ENCODE assay signal across 13 cellular contexts in genomic region chr2:109690457-109690821, GRCh38.
DNase-seq lines count a peak whose midpoint lies in the region; ATAC-seq and TF ChIP-seq lines count a peak whose summit lies in the region.
"Had no signal": no experiment of that assay in that cellular context is flagged by ENCODE, and none has a peak within 500 bp of the region (broad histone marks: within the 10 kb centered on the region; RNA-seq: fewer than 3 reads in every experiment).

No MANE protein-coding gene starts in this region.

- no peaks in the 10 kb centered on the region for H3K9me3 Mint-ChIP-seq in GM23338

- H3K27ac Mint-ChIP-seq in GM23338: no peak overlapping the region

- H3K27ac ChIP-seq in GM23338 (ENCODE audit: low read depth) (no peak overlapping the region), esophagus squamous epithelium (peak overlapping the region; percentile 80 to 94 (median 90)), muscle layer of duodenum (ENCODE audit: low read length) (peak overlapping the region; percentile 40), stomach (peak overlapping the region; percentile 67 to 90 (median 84))

- no peaks in the 10 kb centered on the region for H3K9me2 ChIP-seq in GM23338 (ENCODE audit: insufficient read depth)

- no peak for TF ChIP-seq CTCF in GM23338 (conservative IDR thresholded peaks at IDR 0.05; ENCODE audit: low read depth in 2 of 2)
- TF ChIP-seq CTCF in esophagus squamous epithelium (IDR thresholded peaks at IDR 0.05): no peak
- no peak for TF ChIP-seq CTCF in stomach (IDR thresholded peaks at IDR 0.05)

- no peaks in the 10 kb centered on the region for H4K20me1 ChIP-seq in GM23338 (replicated peaks; ENCODE audit: insufficient read depth)

- H3K4me3 ChIP-seq in GM23338: no peak overlapping the region
- H3K4me3 ChIP-seq in esophagus squamous epithelium: no peak overlapping the region
- no peak overlapping the region for H3K4me3 ChIP-seq in muscle layer of duodenum (ENCODE audit: low read depth in 1 of 2, low read length in 2 of 2)
- no peak overlapping the region for H3K4me3 ChIP-seq in stomach

- H3K4me1 ChIP-seq in GM23338 (ENCODE audit: insufficient read depth): no peaks in the 10 kb centered on the region
- peaks cover 32 to 69% (median 52%) of the 10 kb centered on the region in 3 donors for H3K4me1 ChIP-seq in esophagus squamous epithelium
- peaks cover 19 to 64% of the 10 kb centered on the region in 2 donors for H3K4me1 ChIP-seq in muscle layer of duodenum (ENCODE audit: control insufficient read depth in 1 of 2, insufficient read depth in 2 of 2, low read length in 2 of 2)
- peaks cover 18 to 73% (median 43%) of the 10 kb centered on the region in 4 donors for H3K4me1 ChIP-seq in stomach

- WGBS in esophagus squamous epithelium, 2 donors: 53 to 60% methylated on average over 4 to 6 of the region's 6 CpGs
- WGBS in stomach, 5 donors: 37 to 60% (median 46%) methylated on average over 6 of the region's 6 CpGs

- H3K9me3 ChIP-seq in esophagus squamous epithelium: no peaks in the 10 kb centered on the region
- no peaks in the 10 kb centered on the region for H3K9me3 ChIP-seq in muscle layer of duodenum (ENCODE audit: control insufficient read depth in 1 of 2, low read length in 2 of 2)
- H3K9me3 ChIP-seq in stomach: no peaks in the 10 kb centered on the region

- TF ChIP-seq EP300 in stomach (IDR thresholded peaks at IDR 0.05): no peak

- H3K27me3 ChIP-seq in GM23338 (ENCODE audit: insufficient read depth) (no peaks in the 10 kb centered on the region), esophagus squamous epithelium (no peaks in the 10 kb centered on the region), muscle layer of duodenum (ENCODE audit: low read depth, low read length) (no peaks in the 10 kb centered on the region), stomach (no peaks in the 10 kb centered on the region)

- H3K4me1 Mint-ChIP-seq in GM23338: peaks cover 16% of the 10 kb centered on the region; the same call in 2 of the 3 replicates

- 0 out of 2 replicates have a peak overlapping the region, but pooled peaks have one; percentile 6 for H2AFZ ChIP-seq in GM23338

- H3K4me3 Mint-ChIP-seq in GM23338: no peak overlapping the region

- H3K79me2 ChIP-seq in GM23338 (replicated peaks; ENCODE audit: insufficient read depth): no peaks in the 10 kb centered on the region

- H3F3A ChIP-seq in GM23338 (replicated peaks; ENCODE audit: low read depth): no peaks in the 10 kb centered on the region

- intact Hi-C loops in esophagus squamous epithelium (cut with DNase I) (no loop called here), stomach (cut with DNase I; ENCODE audit: low total_unique reads) (no loop called here)

- DNase-seq in GM23338 (ENCODE audit: low spot score) (no peak), esophagus squamous epithelium (lab: John Stamatoyannopoulos, UW) (no peak), stomach (no peak)
- DNase-seq: activated CD4-positive, alpha-beta T cell treated with anti-CD3 and anti-CD28 coated beads, Interleukin-2, amount 50 U/mL, for 4 hours; mammary epithelial cell; NCI-H187; NCI-H524 treated with DMSO at 0.1 percent for 48 hours; OCI-M1 had no signal

- H3K36me3 ChIP-seq in GM23338 (ENCODE audit: insufficient read depth): no peaks in the 10 kb centered on the region
- no peaks in the 10 kb centered on the region for H3K36me3 ChIP-seq in esophagus squamous epithelium
- H3K36me3 ChIP-seq in muscle layer of duodenum (ENCODE audit: control insufficient read depth in 1 of 2, insufficient read depth in 2 of 2, low read length in 2 of 2): no peaks in the 10 kb centered on the region
- H3K36me3 ChIP-seq in stomach: no peaks in the 10 kb centered on the region

- ATAC-seq in GM23338 (no peak), HG03521 (IDR thresholded peaks at IDR 0.05; ENCODE audit: unreplicated experiment) (no peak), HG03097 (IDR thresholded peaks at IDR 0.05; ENCODE audit: low FRiP score, unreplicated experiment) (no peak), SK-N-SH treated with all-trans-retinoic acid at 6 μM for 48 hours (no peak), HG02938 (IDR thresholded peaks at IDR 0.05; ENCODE audit: unreplicated experiment) (no peak)

- no peak for TF ChIP-seq POLR2A in esophagus squamous epithelium (IDR thresholded peaks at IDR 0.05)
- TF ChIP-seq POLR2A in stomach (IDR thresholded peaks at IDR 0.05): no peak

- H3K4me2 ChIP-seq in GM23338: no peak overlapping the region

- H3K36me3 Mint-ChIP-seq in GM23338 (ENCODE audit: low read depth): no peaks in the 10 kb centered on the region

- H3K27me3 Mint-ChIP-seq in GM23338 (ENCODE audit: insufficient read depth, low read depth, poor library complexity): peaks cover 9% of the 10 kb centered on the region

TF ChIP-seq in GM23338, 12 proteins besides CTCF, POLR2A, EP300 and RAD21 (continues in another document):
- TF ChIP-seq POLR2AphosphoS5 (IDR thresholded peaks at IDR 0.05; ENCODE audit: low read depth): no peak
- no peak for TF ChIP-seq ETS1 (IDR thresholded peaks at IDR 0.05)
- TF ChIP-seq REST (IDR thresholded peaks at IDR 0.05; ENCODE audit: unreplicated experiment): no peak
- TF ChIP-seq CREB1 (CRISPR knock-in tag; IDR thresholded peaks at IDR 0.05; ENCODE audit: low read depth): no peak

TF ChIP-seq in SK-N-SH treated with all-trans-retinoic acid at 6 μM for 48 hours, 23 proteins besides CTCF, POLR2A, EP300 and RAD21 (continues in another document):
- TF ChIP-seq RARB (CRISPR knock-in tag; IDR thresholded peaks at IDR 0.05): no peak
- no peak for TF ChIP-seq TSHZ2 (CRISPR knock-in tag; IDR thresholded peaks at IDR 0.05)
- no peak for TF ChIP-seq SNAI2 (CRISPR knock-in tag; IDR thresholded peaks at IDR 0.05)
- TF ChIP-seq PPARA (CRISPR knock-in tag; IDR thresholded peaks at IDR 0.05; ENCODE audit: borderline replicate concordance): no peak
- no peak for TF ChIP-seq ISL1 (CRISPR knock-in tag; IDR thresholded peaks at IDR 0.05)
- TF ChIP-seq ZNF565 (CRISPR knock-in tag; conservative IDR thresholded peaks at IDR 0.05; ENCODE audit: low read depth): no peak
- TF ChIP-seq OSR1 (CRISPR knock-in tag; IDR thresholded peaks at IDR 0.05): no peak
- no peak for TF ChIP-seq ESRRG (CRISPR knock-in tag; IDR thresholded peaks at IDR 0.05)
- no peak for TF ChIP-seq BACH2 (CRISPR knock-in tag; IDR thresholded peaks at IDR 0.05; ENCODE audit: borderline replicate concordance)
- no peak for TF ChIP-seq ZNF8 (CRISPR knock-in tag; IDR thresholded peaks at IDR 0.05)
- TF ChIP-seq POU6F1 (CRISPR knock-in tag; IDR thresholded peaks at IDR 0.05; ENCODE audit: borderline replicate concordance, low read depth): no peak
- TF ChIP-seq PATZ1 (CRISPR knock-in tag; IDR thresholded peaks at IDR 0.05; ENCODE audit: borderline replicate concordance): no peak
